ENCODE assay signal across 17 cellular contexts in the genomic region with DNA sequence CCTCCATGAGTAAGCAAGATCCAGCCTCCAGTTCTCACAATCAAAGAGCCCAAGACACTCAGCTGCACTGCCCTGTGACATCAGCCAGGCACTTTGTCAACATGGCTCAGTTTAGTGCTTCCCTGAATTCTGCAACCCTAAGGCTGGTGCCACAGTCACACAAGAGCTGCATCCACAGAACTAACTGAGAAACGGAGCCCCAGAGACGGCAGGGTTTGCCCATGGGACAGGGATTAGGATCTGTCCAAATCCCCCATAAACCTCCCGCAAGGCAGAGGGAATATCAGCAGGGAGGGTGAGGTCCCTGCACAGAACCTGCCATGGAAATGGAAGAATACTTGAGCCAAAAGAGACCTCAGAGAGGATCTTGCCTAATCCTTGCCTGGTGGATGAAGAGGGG.
DNase-seq lines count a peak whose midpoint lies in the region; ATAC-seq, FAIRE-seq and TF ChIP-seq lines count a peak whose summit lies in the region.
"Had no signal": no experiment of that assay in that cellular context is flagged by ENCODE, and none has a peak within 500 bp of the region (broad histone marks: within the 10 kb centered on the region; RNA-seq: fewer than 3 reads in every experiment).

No MANE protein-coding gene starts in this region.

- H3K9ac ChIP-seq in neural progenitor cell = no peak overlapping the region
- H3K9ac ChIP-seq: BLaER1 treated with 17β-estradiol and CSF1 and Interleukin-3, amounts not matched to agents 10 nM and 100 nM had no signal

- no peak overlapping the region for H2AFZ ChIP-seq in neural progenitor cell (replicated peaks)

- H3K27ac ChIP-seq in neural progenitor cell = no peak overlapping the region
- H3K27ac ChIP-seq: BLaER1 treated with 17β-estradiol and CSF1 and Interleukin-3, amounts not matched to agents 10 nM and 100 nM had no signal

- no peaks in the 10 kb centered on the region for H3K4me1 Mint-ChIP-seq in neural progenitor cell
- H3K4me1 Mint-ChIP-seq: B cell had no signal

- no peaks in the 10 kb centered on the region for H3F3A ChIP-seq in neural progenitor cell (ENCODE audit: low read depth)

- no peak for ATAC-seq in sciatic nerve
- ATAC-seq: CD8-positive, alpha-beta T cell; HepG2 had no signal

- H4K20me1 ChIP-seq in neural progenitor cell (ENCODE audit: low read depth) = no peaks in the 10 kb centered on the region
- H4K20me1 ChIP-seq: BLaER1 treated with 17β-estradiol and CSF1 and Interleukin-3, amounts not matched to agents 10 nM and 100 nM had no signal

- intact Hi-C loops in sciatic nerve (cut with DNase I) = no loop called here

- peaks cover 4% of the 10 kb centered on the region for H3K9me3 Mint-ChIP-seq in neural progenitor cell
- H3K9me3 Mint-ChIP-seq: CD8-positive, alpha-beta T cell had no signal

- H3K4me3 Mint-ChIP-seq in neural progenitor cell = no peak overlapping the region
- H3K4me3 Mint-ChIP-seq: B cell; CD8-positive, alpha-beta T cell; H9 had no signal

- no peaks in the 10 kb centered on the region for H3K36me3 Mint-ChIP-seq in neural progenitor cell
- H3K36me3 Mint-ChIP-seq: CD8-positive, alpha-beta T cell had no signal

- peak; percentile 16 for DNase-seq in activated effector memory CD4-positive, alpha-beta T cell treated with anti-CD3 and anti-CD28 coated beads, Interleukin-2, amount 50 U/mL, for 16 hours
- DNase-seq in activated effector memory CD4-positive, alpha-beta T cell treated with Interleukin-2 at 50 U/mL for 16 hours = no peak
- no peak for DNase-seq in bronchial epithelial cell (ENCODE audit: low read depth)
- peak; percentile 27 for DNase-seq in sciatic nerve (ENCODE audit: low spot score)
- no peak for DNase-seq in neural progenitor cell (ENCODE audit: low spot score)
- DNase-seq in iPS-NIHi7 (ENCODE audit: extremely low spot score) = no peak
- DNase-seq in cortex of kidney (lab: John Stamatoyannopoulos, UW) = no peak
- DNase-seq: 8988T; Calu3; CD8-positive, alpha-beta T cell; DMS79 treated with DMSO at 0.1 percent for 48 hours; GF-D8; GOT3; H9 had no signal

- H3K4me3 ChIP-seq in bronchial epithelial cell (ENCODE audit: low read depth, low read length) = no peak overlapping the region
- H3K4me3 ChIP-seq in neural progenitor cell = no peak overlapping the region
- H3K4me3 ChIP-seq: BLaER1 treated with 17β-estradiol and CSF1 and Interleukin-3, amounts not matched to agents 10 nM and 100 nM had no signal

- no peaks in the 10 kb centered on the region for H3K27me3 ChIP-seq in bronchial epithelial cell (ENCODE audit: control insufficient read depth, insufficient read depth, low read length)
- H3K27me3 ChIP-seq in neural progenitor cell = peaks cover 14% of the 10 kb centered on the region
- H3K27me3 ChIP-seq: BLaER1 treated with 17β-estradiol and CSF1 and Interleukin-3, amounts not matched to agents 10 nM and 100 nM had no signal

- H3K27me3 Mint-ChIP-seq in neural progenitor cell (ENCODE audit: insufficient read depth, low read depth) = peaks cover 13% of the 10 kb centered on the region

- no peaks in the 10 kb centered on the region for H3K4me1 ChIP-seq in neural progenitor cell

- no peak overlapping the region for H3K4me2 ChIP-seq in neural progenitor cell
- H3K4me2 ChIP-seq: BLaER1 treated with 17β-estradiol and CSF1 and Interleukin-3, amounts not matched to agents 10 nM and 100 nM had no signal

- H3K9me3 ChIP-seq in neural progenitor cell (ENCODE audit: low read depth) = no peaks in the 10 kb centered on the region

- H3K27ac Mint-ChIP-seq in neural progenitor cell = no peak overlapping the region
- H3K27ac Mint-ChIP-seq: B cell; CD8-positive, alpha-beta T cell; H9 had no signal

- peak; percentile 13 for FAIRE-seq in bronchial epithelial cell (lab: Jason Lieb, UNC)
- FAIRE-seq: HepG2 had no signal

- no peaks in the 10 kb centered on the region for H3K79me2 ChIP-seq in neural progenitor cell (ENCODE audit: low read depth)

- H3K36me3 ChIP-seq in bronchial epithelial cell (ENCODE audit: control insufficient read depth, insufficient read depth, low read length) (no peaks in the 10 kb centered on the region), neural progenitor cell (no peaks in the 10 kb centered on the region)
- H3K36me3 ChIP-seq: BLaER1 treated with 17β-estradiol and CSF1 and Interleukin-3, amounts not matched to agents 10 nM and 100 nM had no signal

- TF ChIP-seq CTCF in bronchial epithelial cell (IDR thresholded peaks at IDR 0.05; ENCODE audit: insufficient read depth, low read length, severe bottlenecking) (no peak), neural progenitor cell (IDR thresholded peaks at IDR 0.05) (no peak)

Comparison
In these comparisons a context has a peak if more than half of its experiments do, and no peak if none do; other contexts are left out.
1. DNase-seq: peak in activated effector memory CD4-positive, alpha-beta T cell treated with anti-CD3 and anti-CD28 coated beads, Interleukin-2, amount 50 U/mL, for 16 hours (single experiment) and sciatic nerve (single experiment); none in activated effector memory CD4-positive, alpha-beta T cell treated with Interleukin-2 at 50 U/mL for 16 hours (single experiment), bronchial epithelial cell (single experiment), neural progenitor cell (single experiment), iPS-NIHi7 (single experiment) and cortex of kidney (single experiment).